ENCODE assay signal across 19 cellular contexts in the genomic region with DNA sequence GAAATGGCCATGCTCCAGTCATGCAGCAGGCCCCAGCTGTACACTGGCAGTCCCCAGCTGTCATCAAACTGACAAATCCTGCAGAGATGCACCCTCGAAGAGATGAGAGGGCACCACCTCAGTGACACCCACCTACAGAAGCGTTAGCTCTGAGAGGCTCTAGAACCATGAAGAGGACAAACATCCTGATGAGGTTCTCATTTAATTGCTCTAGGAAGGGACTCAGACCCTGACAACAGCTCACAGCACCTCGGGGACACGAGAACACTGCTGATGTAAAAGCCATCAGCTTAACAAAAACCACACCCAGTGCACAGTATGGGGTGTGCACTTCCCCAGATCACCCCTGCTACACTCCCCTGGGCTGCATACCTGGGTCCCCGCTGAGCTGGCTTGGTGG.
"Had no signal": no experiment of that assay in that cellular context is flagged by ENCODE, and none has a peak within 500 bp of the region (broad histone marks: within the 10 kb centered on the region; RNA-seq: fewer than 3 reads in every experiment).

No MANE protein-coding gene starts in this region.

- DNase-seq: dermis blood vessel endothelial cell; effector memory CD4-positive, alpha-beta T cell; erythroblast; esophagus squamous epithelium; foreskin melanocyte; left ventricle myocardium superior; lower lobe of right lung; nucleus accumbens; stimulated activated CD4-positive, alpha-beta T cell treated with anti-CD3 and anti-CD28 coated beads, Interleukin-4, amount 100 ng/mL, for 4 hours; stimulated activated naive CD8-positive, alpha-beta T cell treated with anti-CD3 and anti-CD28 coated beads, Interleukin-15, Interleukin-2, amounts not matched to agents 100 U/mL and 50 U/mL, for 24 hours; testis had no signal

- H3K27me3 ChIP-seq: esophagus squamous epithelium, right atrium auricular region, testis, tibial nerve had no signal

- H3K9me3 ChIP-seq: esophagus squamous epithelium, lower lobe of right lung, prostate gland, right atrium auricular region, testis, tibial nerve had no signal

- H3K9me3 Mint-ChIP-seq: natural killer cell treated with Interleukin-12 subunit alpha and Interleukin-12 subunit beta and Interleukin-15 and Interleukin-18, amount 100 ng/mL, for 72 hours; stimulated activated memory B cell treated with anti-CD40 and anti-IgM and Interleukin-4, amounts not matched to agents 10 μg/mL and 1 μg/mL and 100 μg/mL, for 72 hours had no signal

- H3K4me3 Mint-ChIP-seq: natural killer cell treated with Interleukin-12 subunit alpha and Interleukin-12 subunit beta and Interleukin-15 and Interleukin-18, amount 100 ng/mL, for 72 hours; stimulated activated memory B cell treated with anti-CD40 and anti-IgM and Interleukin-4, amounts not matched to agents 10 μg/mL and 1 μg/mL and 100 μg/mL, for 72 hours had no signal

- FAIRE-seq: keratinocyte had no signal

- ATAC-seq: left ventricle myocardium superior; lower lobe of right lung; natural killer cell treated with Interleukin-12 subunit alpha and Interleukin-12 subunit beta and Interleukin-15 and Interleukin-18, amount 100 ng/mL, for 72 hours; sciatic nerve; stimulated activated memory B cell treated with anti-CD40 and anti-IgM and Interleukin-4, amounts not matched to agents 10 μg/mL and 1 μg/mL and 100 μg/mL, for 72 hours; stimulated activated naive CD8-positive, alpha-beta T cell treated with anti-CD3 and anti-CD28 coated beads, Interleukin-15, Interleukin-2, amounts not matched to agents 100 U/mL and 50 U/mL, for 24 hours had no signal

- H3K27ac Mint-ChIP-seq: natural killer cell treated with Interleukin-12 subunit alpha and Interleukin-12 subunit beta and Interleukin-15 and Interleukin-18, amount 100 ng/mL, for 72 hours; stimulated activated memory B cell treated with anti-CD40 and anti-IgM and Interleukin-4, amounts not matched to agents 10 μg/mL and 1 μg/mL and 100 μg/mL, for 72 hours had no signal

- H3K4me3 ChIP-seq: coronary artery, esophagus squamous epithelium, lower lobe of right lung, prostate gland, right atrium auricular region, testis, tibial nerve had no signal

- H3K36me3 Mint-ChIP-seq: natural killer cell treated with Interleukin-12 subunit alpha and Interleukin-12 subunit beta and Interleukin-15 and Interleukin-18, amount 100 ng/mL, for 72 hours had no signal

- H3K27me3 Mint-ChIP-seq: natural killer cell treated with Interleukin-12 subunit alpha and Interleukin-12 subunit beta and Interleukin-15 and Interleukin-18, amount 100 ng/mL, for 72 hours; stimulated activated memory B cell treated with anti-CD40 and anti-IgM and Interleukin-4, amounts not matched to agents 10 μg/mL and 1 μg/mL and 100 μg/mL, for 72 hours had no signal

- H3K27ac ChIP-seq: coronary artery, esophagus squamous epithelium, lower lobe of right lung, prostate gland, right atrium auricular region, testis, tibial nerve had no signal
